In genomic region chr5:55223219-55223987, GRCh38 we compare ENCODE assay signal across 2 cellular contexts.
A peak's percentile ranks its signal among the peaks of the same experiment; 100 is the strongest.
TF ChIP-seq lines count a peak whose summit lies in the region.

No MANE protein-coding gene starts in this region.

TF ChIP-seq in GM23338, 12 proteins besides CTCF, POLR2A, EP300 and RAD21:
- TF ChIP-seq POLR2AphosphoS5 (IDR thresholded peaks at IDR 0.05; ENCODE audit: low read depth), result no peak
- no peak for TF ChIP-seq ZNF331 (CRISPR knock-in tag; IDR thresholded peaks at IDR 0.05; ENCODE audit: low read depth)
- TF ChIP-seq ZNF114 (CRISPR knock-in tag; IDR thresholded peaks at IDR 0.05), result no peak
- peak; percentile 99 for TF ChIP-seq EZH2 (IDR thresholded peaks at IDR 0.05; ENCODE audit: low read depth, unreplicated experiment)
- TF ChIP-seq ZNF462 (CRISPR knock-in tag; IDR thresholded peaks at IDR 0.05), result no peak
- TF ChIP-seq EZH2phosphoT487 (IDR thresholded peaks at IDR 0.05; ENCODE audit: unreplicated experiment), result peak; percentile 92
- TF ChIP-seq, protein P1, sequence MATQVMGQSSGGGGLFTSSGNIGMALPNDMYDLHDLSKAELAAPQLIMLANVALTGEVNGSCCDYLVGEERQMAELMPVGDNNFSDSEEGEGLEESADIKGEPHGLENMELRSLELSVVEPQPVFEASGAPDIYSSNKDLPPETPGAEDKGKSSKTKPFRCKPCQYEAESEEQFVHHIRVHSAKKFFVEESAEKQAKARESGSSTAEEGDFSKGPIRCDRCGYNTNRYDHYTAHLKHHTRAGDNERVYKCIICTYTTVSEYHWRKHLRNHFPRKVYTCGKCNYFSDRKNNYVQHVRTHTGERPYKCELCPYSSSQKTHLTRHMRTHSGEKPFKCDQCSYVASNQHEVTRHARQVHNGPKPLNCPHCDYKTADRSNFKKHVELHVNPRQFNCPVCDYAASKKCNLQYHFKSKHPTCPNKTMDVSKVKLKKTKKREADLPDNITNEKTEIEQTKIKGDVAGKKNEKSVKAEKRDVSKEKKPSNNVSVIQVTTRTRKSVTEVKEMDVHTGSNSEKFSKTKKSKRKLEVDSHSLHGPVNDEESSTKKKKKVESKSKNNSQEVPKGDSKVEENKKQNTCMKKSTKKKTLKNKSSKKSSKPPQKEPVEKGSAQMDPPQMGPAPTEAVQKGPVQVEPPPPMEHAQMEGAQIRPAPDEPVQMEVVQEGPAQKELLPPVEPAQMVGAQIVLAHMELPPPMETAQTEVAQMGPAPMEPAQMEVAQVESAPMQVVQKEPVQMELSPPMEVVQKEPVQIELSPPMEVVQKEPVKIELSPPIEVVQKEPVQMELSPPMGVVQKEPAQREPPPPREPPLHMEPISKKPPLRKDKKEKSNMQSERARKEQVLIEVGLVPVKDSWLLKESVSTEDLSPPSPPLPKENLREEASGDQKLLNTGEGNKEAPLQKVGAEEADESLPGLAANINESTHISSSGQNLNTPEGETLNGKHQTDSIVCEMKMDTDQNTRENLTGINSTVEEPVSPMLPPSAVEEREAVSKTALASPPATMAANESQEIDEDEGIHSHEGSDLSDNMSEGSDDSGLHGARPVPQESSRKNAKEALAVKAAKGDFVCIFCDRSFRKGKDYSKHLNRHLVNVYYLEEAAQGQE (IDR thresholded peaks at IDR 0.05; ENCODE audit: unreplicated experiment), result no peak
- TF ChIP-seq JUNB (IDR thresholded peaks at IDR 0.05; ENCODE audit: unreplicated experiment), result no peak
- TF ChIP-seq CREB1 (CRISPR knock-in tag; IDR thresholded peaks at IDR 0.05; ENCODE audit: low read depth), result no peak

TF ChIP-seq in GM12878, 131 proteins besides CTCF, POLR2A, EP300 and RAD21:
- TF ChIP-seq, protein P2, sequence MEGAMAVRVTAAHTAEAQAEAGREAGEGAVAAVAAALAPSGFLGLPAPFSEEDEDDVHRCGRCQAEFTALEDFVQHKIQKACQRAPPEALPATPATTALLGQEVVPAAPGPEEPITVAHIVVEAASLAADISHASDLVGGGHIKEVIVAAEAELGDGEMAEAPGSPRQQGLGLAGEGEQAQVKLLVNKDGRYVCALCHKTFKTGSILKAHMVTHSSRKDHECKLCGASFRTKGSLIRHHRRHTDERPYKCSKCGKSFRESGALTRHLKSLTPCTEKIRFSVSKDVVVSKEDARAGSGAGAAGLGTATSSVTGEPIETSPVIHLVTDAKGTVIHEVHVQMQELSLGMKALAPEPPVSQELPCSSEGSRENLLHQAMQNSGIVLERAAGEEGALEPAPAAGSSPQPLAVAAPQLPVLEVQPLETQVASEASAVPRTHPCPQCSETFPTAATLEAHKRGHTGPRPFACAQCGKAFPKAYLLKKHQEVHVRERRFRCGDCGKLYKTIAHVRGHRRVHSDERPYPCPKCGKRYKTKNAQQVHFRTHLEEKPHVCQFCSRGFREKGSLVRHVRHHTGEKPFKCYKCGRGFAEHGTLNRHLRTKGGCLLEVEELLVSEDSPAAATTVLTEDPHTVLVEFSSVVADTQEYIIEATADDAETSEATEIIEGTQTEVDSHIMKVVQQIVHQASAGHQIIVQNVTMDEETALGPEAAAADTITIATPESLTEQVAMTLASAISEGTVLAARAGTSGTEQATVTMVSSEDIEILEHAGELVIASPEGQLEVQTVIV (IDR thresholded peaks at IDR 0.05; ENCODE audit: borderline replicate concordance, partially characterized antibody), result no peak
- TF ChIP-seq CUX1 (IDR thresholded peaks at IDR 0.05; ENCODE audit: insufficient replicate concordance, low read depth, low read length), result no peak
- no peak for TF ChIP-seq RAD51 (IDR thresholded peaks at IDR 0.05)
- no peak for TF ChIP-seq STAT1 (conservative IDR thresholded peaks at IDR 0.05)
- TF ChIP-seq SUZ12 (IDR thresholded peaks at IDR 0.05; ENCODE audit: unreplicated experiment), result no peak
- TF ChIP-seq USF2 (IDR thresholded peaks at IDR 0.05; ENCODE audit: borderline replicate concordance, low read depth, low read length), result no peak
TF ChIP-seq in GM12878: peak in this region for 0.
